Comparison of ENCODE assay signal across 1 cellular context in the genomic region with DNA sequence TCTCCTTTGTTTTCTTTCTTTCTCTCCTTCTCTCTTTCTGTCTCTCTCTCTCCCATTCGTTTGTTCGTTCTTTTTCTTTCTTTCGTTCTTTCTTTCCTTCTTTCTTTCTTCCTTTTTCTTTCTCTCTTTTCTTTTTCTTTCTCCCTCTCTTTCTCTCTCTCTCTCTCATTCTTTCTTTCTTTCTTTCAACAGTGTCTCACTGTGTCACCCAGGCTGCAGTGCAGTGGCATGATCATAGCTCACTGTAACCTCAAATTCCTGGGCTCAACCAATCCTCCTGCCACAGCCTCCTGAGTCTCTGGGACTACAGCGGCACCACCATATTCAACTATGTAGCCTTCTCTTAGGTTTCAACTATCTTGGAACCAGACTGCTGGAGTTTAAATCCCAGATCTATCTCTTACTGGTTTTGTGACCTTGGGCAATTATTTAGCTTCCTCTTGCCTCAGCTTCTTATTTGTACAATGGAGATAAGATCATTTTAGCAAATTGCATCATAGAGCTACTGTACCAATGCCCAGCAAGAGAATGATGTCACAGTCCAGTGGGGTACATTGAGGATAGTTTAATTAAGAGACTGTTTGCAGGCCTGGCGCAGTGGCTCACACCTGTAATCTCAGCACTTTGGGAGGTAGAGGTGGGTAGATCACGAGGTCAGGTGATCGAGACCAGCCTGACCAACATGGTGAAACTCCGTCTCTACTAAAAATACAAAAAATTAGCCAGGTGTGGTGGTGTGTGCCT.
TF ChIP-seq lines count a peak whose summit lies in the region.

No MANE protein-coding gene starts in this region.

TF ChIP-seq in HepG2, 621 proteins besides CTCF, POLR2A, EP300 and RAD21 (continued from another document and continues in another):
- TF ChIP-seq, protein P1, sequence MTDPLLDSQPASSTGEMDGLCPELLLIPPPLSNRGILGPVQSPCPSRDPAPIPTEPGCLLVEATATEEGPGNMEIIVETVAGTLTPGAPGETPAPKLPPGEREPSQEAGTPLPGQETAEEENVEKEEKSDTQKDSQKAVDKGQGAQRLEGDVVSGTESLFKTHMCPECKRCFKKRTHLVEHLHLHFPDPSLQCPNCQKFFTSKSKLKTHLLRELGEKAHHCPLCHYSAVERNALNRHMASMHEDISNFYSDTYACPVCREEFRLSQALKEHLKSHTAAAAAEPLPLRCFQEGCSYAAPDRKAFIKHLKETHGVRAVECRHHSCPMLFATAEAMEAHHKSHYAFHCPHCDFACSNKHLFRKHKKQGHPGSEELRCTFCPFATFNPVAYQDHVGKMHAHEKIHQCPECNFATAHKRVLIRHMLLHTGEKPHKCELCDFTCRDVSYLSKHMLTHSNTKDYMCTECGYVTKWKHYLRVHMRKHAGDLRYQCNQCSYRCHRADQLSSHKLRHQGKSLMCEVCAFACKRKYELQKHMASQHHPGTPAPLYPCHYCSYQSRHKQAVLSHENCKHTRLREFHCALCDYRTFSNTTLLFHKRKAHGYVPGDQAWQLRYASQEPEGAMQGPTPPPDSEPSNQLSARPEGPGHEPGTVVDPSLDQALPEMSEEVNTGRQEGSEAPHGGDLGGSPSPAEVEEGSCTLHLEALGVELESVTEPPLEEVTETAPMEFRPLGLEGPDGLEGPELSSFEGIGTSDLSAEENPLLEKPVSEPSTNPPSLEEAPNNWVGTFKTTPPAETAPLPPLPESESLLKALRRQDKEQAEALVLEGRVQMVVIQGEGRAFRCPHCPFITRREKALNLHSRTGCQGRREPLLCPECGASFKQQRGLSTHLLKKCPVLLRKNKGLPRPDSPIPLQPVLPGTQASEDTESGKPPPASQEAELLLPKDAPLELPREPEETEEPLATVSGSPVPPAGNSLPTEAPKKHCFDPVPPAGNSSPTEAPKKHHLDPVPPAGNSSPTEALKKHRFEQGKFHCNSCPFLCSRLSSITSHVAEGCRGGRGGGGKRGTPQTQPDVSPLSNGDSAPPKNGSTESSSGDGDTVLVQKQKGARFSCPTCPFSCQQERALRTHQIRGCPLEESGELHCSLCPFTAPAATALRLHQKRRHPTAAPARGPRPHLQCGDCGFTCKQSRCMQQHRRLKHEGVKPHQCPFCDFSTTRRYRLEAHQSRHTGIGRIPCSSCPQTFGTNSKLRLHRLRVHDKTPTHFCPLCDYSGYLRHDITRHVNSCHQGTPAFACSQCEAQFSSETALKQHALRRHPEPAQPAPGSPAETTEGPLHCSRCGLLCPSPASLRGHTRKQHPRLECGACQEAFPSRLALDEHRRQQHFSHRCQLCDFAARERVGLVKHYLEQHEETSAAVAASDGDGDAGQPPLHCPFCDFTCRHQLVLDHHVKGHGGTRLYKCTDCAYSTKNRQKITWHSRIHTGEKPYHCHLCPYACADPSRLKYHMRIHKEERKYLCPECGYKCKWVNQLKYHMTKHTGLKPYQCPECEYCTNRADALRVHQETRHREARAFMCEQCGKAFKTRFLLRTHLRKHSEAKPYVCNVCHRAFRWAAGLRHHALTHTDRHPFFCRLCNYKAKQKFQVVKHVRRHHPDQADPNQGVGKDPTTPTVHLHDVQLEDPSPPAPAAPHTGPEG (CRISPR knock-in tag; IDR thresholded peaks at IDR 0.05), result no peak
- TF ChIP-seq SMAD9 (CRISPR knock-in tag; IDR thresholded peaks at IDR 0.05), result no peak
- TF ChIP-seq ZNF569 (CRISPR knock-in tag; IDR thresholded peaks at IDR 0.05; ENCODE audit: borderline replicate concordance), result no peak
- TF ChIP-seq ZNF839 (CRISPR knock-in tag; IDR thresholded peaks at IDR 0.05; ENCODE audit: borderline replicate concordance), result no peak
- TF ChIP-seq HOMEZ (CRISPR knock-in tag; IDR thresholded peaks at IDR 0.05; ENCODE audit: low read depth), result no peak
- TF ChIP-seq ZNF124 (CRISPR knock-in tag; IDR thresholded peaks at IDR 0.05), result 0 out of 2 replicates have a peak, but pooled peaks have one; percentile 40
- peak; percentile 47; the same call in 1 of the 2 replicates for TF ChIP-seq SOX5 (CRISPR knock-in tag; IDR thresholded peaks at IDR 0.05; ENCODE audit: borderline replicate concordance)
- TF ChIP-seq, protein P2, sequence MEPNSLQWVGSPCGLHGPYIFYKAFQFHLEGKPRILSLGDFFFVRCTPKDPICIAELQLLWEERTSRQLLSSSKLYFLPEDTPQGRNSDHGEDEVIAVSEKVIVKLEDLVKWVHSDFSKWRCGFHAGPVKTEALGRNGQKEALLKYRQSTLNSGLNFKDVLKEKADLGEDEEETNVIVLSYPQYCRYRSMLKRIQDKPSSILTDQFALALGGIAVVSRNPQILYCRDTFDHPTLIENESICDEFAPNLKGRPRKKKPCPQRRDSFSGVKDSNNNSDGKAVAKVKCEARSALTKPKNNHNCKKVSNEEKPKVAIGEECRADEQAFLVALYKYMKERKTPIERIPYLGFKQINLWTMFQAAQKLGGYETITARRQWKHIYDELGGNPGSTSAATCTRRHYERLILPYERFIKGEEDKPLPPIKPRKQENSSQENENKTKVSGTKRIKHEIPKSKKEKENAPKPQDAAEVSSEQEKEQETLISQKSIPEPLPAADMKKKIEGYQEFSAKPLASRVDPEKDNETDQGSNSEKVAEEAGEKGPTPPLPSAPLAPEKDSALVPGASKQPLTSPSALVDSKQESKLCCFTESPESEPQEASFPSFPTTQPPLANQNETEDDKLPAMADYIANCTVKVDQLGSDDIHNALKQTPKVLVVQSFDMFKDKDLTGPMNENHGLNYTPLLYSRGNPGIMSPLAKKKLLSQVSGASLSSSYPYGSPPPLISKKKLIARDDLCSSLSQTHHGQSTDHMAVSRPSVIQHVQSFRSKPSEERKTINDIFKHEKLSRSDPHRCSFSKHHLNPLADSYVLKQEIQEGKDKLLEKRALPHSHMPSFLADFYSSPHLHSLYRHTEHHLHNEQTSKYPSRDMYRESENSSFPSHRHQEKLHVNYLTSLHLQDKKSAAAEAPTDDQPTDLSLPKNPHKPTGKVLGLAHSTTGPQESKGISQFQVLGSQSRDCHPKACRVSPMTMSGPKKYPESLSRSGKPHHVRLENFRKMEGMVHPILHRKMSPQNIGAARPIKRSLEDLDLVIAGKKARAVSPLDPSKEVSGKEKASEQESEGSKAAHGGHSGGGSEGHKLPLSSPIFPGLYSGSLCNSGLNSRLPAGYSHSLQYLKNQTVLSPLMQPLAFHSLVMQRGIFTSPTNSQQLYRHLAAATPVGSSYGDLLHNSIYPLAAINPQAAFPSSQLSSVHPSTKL (CRISPR knock-in tag; IDR thresholded peaks at IDR 0.05), result peak; percentile 82
- TF ChIP-seq GABPA (IDR thresholded peaks at IDR 0.05; ENCODE audit: low read depth, low read length), result no peak
- 0 out of 2 replicates have a peak, but pooled peaks have one; percentile 15 for TF ChIP-seq GABPA (CRISPR knock-in tag; IDR thresholded peaks at IDR 0.05; ENCODE audit: low read depth)
- TF ChIP-seq ARNT2 (CRISPR knock-in tag; IDR thresholded peaks at IDR 0.05; ENCODE audit: low read depth), result no peak
- TF ChIP-seq KDM5A (IDR thresholded peaks at IDR 0.05; ENCODE audit: borderline replicate concordance, low read length), result no peak
- TF ChIP-seq, protein P3, sequence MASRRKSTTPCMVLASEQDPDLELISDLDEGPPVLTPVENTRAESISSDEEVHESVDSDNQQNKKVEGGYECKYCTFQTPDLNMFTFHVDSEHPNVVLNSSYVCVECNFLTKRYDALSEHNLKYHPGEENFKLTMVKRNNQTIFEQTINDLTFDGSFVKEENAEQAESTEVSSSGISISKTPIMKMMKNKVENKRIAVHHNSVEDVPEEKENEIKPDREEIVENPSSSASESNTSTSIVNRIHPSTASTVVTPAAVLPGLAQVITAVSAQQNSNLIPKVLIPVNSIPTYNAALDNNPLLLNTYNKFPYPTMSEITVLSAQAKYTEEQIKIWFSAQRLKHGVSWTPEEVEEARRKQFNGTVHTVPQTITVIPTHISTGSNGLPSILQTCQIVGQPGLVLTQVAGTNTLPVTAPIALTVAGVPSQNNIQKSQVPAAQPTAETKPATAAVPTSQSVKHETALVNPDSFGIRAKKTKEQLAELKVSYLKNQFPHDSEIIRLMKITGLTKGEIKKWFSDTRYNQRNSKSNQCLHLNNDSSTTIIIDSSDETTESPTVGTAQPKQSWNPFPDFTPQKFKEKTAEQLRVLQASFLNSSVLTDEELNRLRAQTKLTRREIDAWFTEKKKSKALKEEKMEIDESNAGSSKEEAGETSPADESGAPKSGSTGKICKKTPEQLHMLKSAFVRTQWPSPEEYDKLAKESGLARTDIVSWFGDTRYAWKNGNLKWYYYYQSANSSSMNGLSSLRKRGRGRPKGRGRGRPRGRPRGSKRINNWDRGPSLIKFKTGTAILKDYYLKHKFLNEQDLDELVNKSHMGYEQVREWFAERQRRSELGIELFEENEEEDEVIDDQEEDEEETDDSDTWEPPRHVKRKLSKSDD (CRISPR knock-in tag; IDR thresholded peaks at IDR 0.05; ENCODE audit: low read depth), result peak; percentile 85; the same call in 1 of the 2 replicates
- no peak for TF ChIP-seq ZNF724P (CRISPR knock-in tag; IDR thresholded peaks at IDR 0.05; ENCODE audit: borderline replicate concordance)
- TF ChIP-seq, protein P4, sequence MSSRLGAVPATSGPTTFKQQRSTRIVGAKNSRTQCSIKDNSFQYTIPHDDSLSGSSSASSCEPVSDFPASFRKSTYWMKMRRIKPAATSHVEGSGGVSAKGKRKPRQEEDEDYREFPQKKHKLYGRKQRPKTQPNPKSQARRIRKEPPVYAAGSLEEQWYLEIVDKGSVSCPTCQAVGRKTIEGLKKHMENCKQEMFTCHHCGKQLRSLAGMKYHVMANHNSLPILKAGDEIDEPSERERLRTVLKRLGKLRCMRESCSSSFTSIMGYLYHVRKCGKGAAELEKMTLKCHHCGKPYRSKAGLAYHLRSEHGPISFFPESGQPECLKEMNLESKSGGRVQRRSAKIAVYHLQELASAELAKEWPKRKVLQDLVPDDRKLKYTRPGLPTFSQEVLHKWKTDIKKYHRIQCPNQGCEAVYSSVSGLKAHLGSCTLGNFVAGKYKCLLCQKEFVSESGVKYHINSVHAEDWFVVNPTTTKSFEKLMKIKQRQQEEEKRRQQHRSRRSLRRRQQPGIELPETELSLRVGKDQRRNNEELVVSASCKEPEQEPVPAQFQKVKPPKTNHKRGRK (CRISPR knock-in tag; IDR thresholded peaks at IDR 0.05), result peak; percentile 96
- no peak for TF ChIP-seq ZNF121 (CRISPR knock-in tag; IDR thresholded peaks at IDR 0.05)
- TF ChIP-seq FOXA1 (IDR thresholded peaks at IDR 0.05), result no peak
- peak; percentile 91 for TF ChIP-seq FOXA1 (CRISPR knock-in tag; IDR thresholded peaks at IDR 0.05)
- TF ChIP-seq FOXP4 (CRISPR knock-in tag; IDR thresholded peaks at IDR 0.05), result peak; percentile 60
- TF ChIP-seq, protein P5, sequence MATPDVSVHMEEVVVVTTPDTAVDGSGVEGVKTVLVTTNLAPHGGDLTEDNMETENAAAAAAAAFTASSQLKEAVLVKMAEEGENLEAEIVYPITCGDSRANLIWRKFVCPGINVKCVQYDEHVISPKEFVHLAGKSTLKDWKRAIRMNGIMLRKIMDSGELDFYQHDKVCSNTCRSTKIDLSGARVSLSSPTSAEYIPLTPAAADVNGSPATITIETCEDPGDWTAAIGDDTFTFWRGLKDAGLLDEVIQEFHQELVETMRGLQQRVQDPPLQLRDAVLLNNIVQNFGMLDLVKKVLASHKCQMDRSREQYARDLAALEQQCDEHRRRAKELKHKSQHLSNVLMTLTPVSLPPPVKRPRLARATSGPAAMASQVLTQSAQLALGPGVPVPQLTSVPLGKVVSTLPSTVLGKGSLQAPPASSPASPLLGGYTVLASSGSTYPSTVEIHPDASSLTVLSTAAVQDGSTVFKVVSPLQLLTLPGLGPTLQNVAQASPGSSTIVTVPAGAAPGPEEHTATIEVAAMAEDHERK (CRISPR knock-in tag; IDR thresholded peaks at IDR 0.05; ENCODE audit: low read depth), result no peak
- TF ChIP-seq, protein P6, sequence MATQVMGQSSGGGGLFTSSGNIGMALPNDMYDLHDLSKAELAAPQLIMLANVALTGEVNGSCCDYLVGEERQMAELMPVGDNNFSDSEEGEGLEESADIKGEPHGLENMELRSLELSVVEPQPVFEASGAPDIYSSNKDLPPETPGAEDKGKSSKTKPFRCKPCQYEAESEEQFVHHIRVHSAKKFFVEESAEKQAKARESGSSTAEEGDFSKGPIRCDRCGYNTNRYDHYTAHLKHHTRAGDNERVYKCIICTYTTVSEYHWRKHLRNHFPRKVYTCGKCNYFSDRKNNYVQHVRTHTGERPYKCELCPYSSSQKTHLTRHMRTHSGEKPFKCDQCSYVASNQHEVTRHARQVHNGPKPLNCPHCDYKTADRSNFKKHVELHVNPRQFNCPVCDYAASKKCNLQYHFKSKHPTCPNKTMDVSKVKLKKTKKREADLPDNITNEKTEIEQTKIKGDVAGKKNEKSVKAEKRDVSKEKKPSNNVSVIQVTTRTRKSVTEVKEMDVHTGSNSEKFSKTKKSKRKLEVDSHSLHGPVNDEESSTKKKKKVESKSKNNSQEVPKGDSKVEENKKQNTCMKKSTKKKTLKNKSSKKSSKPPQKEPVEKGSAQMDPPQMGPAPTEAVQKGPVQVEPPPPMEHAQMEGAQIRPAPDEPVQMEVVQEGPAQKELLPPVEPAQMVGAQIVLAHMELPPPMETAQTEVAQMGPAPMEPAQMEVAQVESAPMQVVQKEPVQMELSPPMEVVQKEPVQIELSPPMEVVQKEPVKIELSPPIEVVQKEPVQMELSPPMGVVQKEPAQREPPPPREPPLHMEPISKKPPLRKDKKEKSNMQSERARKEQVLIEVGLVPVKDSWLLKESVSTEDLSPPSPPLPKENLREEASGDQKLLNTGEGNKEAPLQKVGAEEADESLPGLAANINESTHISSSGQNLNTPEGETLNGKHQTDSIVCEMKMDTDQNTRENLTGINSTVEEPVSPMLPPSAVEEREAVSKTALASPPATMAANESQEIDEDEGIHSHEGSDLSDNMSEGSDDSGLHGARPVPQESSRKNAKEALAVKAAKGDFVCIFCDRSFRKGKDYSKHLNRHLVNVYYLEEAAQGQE (IDR thresholded peaks at IDR 0.05; ENCODE audit: borderline replicate concordance in 1 of 2, low read depth in 1 of 2, low read length in 2 of 2), result no peak
